ENCODE assay signal across 2 cellular contexts in genomic region chr20:53621482-53622246, GRCh38.
TF ChIP-seq lines count a peak whose summit lies in the region.

No MANE protein-coding gene starts in this region.

TF ChIP-seq in SK-N-SH treated with all-trans-retinoic acid at 6 μM for 48 hours, 23 proteins besides CTCF, POLR2A, EP300 and RAD21 (continued from another document):
- TF ChIP-seq POU6F1 (CRISPR knock-in tag; IDR thresholded peaks at IDR 0.05; ENCODE audit: borderline replicate concordance, low read depth) (no peak), CREB5 (CRISPR knock-in tag; IDR thresholded peaks at IDR 0.05; ENCODE audit: low read depth) (no peak), TOX (CRISPR knock-in tag; IDR thresholded peaks at IDR 0.05; ENCODE audit: borderline replicate concordance) (no peak), OSR1 (CRISPR knock-in tag; IDR thresholded peaks at IDR 0.05) (no peak), TSHZ2 (CRISPR knock-in tag; IDR thresholded peaks at IDR 0.05) (0 out of 2 replicates have a peak, but pooled peaks have one; percentile 40), GLIS3 (CRISPR knock-in tag; IDR thresholded peaks at IDR 0.05) (no peak), ESRRG (CRISPR knock-in tag; IDR thresholded peaks at IDR 0.05) (no peak), PATZ1 (CRISPR knock-in tag; IDR thresholded peaks at IDR 0.05; ENCODE audit: borderline replicate concordance) (peak; percentile 41; the same call in 1 of the 2 replicates), BACH2 (CRISPR knock-in tag; IDR thresholded peaks at IDR 0.05; ENCODE audit: borderline replicate concordance) (no peak), ZNF8 (CRISPR knock-in tag; IDR thresholded peaks at IDR 0.05) (no peak), ISL1 (CRISPR knock-in tag; IDR thresholded peaks at IDR 0.05) (peak; percentile 78), ARNTL (CRISPR knock-in tag; IDR thresholded peaks at IDR 0.05; ENCODE audit: borderline replicate concordance, low read depth) (no peak), ZC3H10 (CRISPR knock-in tag; IDR thresholded peaks at IDR 0.05) (0 out of 2 replicates have a peak, but pooled peaks have one; percentile 40), TCF4 (CRISPR knock-in tag; IDR thresholded peaks at IDR 0.05; ENCODE audit: borderline replicate concordance) (no peak), CSDC2 (CRISPR knock-in tag; IDR thresholded peaks at IDR 0.05) (peak; percentile 55; the same call in 1 of the 2 replicates), ZFP30 (CRISPR knock-in tag; IDR thresholded peaks at IDR 0.05) (no peak), PPARA (CRISPR knock-in tag; IDR thresholded peaks at IDR 0.05; ENCODE audit: borderline replicate concordance) (no peak), ZFP3 (CRISPR knock-in tag; IDR thresholded peaks at IDR 0.05) (peak; percentile 72)

TF ChIP-seq in H1, 55 proteins besides CTCF, POLR2A, EP300 and RAD21 (continued from another document):
- TF ChIP-seq CHD7 (IDR thresholded peaks at IDR 0.05; ENCODE audit: insufficient replicate concordance, low read length) (no peak), KDM1A (IDR thresholded peaks at IDR 0.05; ENCODE audit: borderline replicate concordance, low read length) (no peak), RNF2 (IDR thresholded peaks at IDR 0.05; ENCODE audit: borderline replicate concordance, low read depth, low read length, missing control alignments, poor library complexity, severe bottlenecking) (no peak), YY1 (IDR thresholded peaks at IDR 0.05; ENCODE audit: low read depth, low read length) (no peak), TAF1 (IDR thresholded peaks at IDR 0.05; ENCODE audit: low read depth, low read length) (no peak), GTF2F1 (IDR thresholded peaks at IDR 0.05; ENCODE audit: borderline replicate concordance, low read depth, low read length) (no peak), RBBP5 (IDR thresholded peaks at IDR 0.05; ENCODE audit: borderline replicate concordance, low read depth, low read length) (no peak), SP4 (IDR thresholded peaks at IDR 0.05; ENCODE audit: low read length) (no peak), CHD2 (IDR thresholded peaks at IDR 0.05; ENCODE audit: low read length) (no peak), TEAD4 (IDR thresholded peaks at IDR 0.05; ENCODE audit: low read depth, low read length) (no peak), RFX5 (IDR thresholded peaks at IDR 0.05; ENCODE audit: borderline replicate concordance, low read depth, low read length) (no peak), SP2 (IDR thresholded peaks at IDR 0.05; ENCODE audit: low read length) (no peak), BCL11A (IDR thresholded peaks at IDR 0.05; ENCODE audit: low read depth in 2 of 2, low read length in 2 of 2) (no peak), NRF1 (IDR thresholded peaks at IDR 0.05; ENCODE audit: low read depth, low read length) (no peak), SIX5 (IDR thresholded peaks at IDR 0.05; ENCODE audit: low read depth, low read length) (no peak)
